Comparison of ENCODE assay signal across 32 cellular contexts in genomic region chr3:32545305-32545704, GRCh38.
"Had no signal": no experiment of that assay in that cellular context is flagged by ENCODE, and none has a peak within 500 bp of the region (broad histone marks: within the 10 kb centered on the region; RNA-seq: fewer than 3 reads in every experiment).

No MANE protein-coding gene starts in this region.

- H3K4me3 ChIP-seq: adrenal gland, body of pancreas, colonic mucosa, esophagus squamous epithelium, gastroesophageal sphincter had no signal

- H3K27me3 ChIP-seq: adrenal gland, body of pancreas, colonic mucosa, esophagus squamous epithelium, gastroesophageal sphincter had no signal

- H3K4me3 Mint-ChIP-seq: activated B cell treated with CpG ODN at 0.5 μM for 24 hours; activated CD8-positive, alpha-beta T cell treated with anti-CD3 and anti-CD28 coated beads for 36 hours; activated naive CD4-positive, alpha-beta T cell treated with anti-CD3 and anti-CD28 coated beads for 36 hours; activated naive CD4-positive, alpha-beta T cell treated with anti-CD3 and anti-CD28 coated beads, Interleukin-2, amount 50 U/mL, for 24 hours; activated naive CD8-positive, alpha-beta T cell treated with anti-CD3 and anti-CD28 coated beads for 36 hours; activated naive CD8-positive, alpha-beta T cell treated with anti-CD3 and anti-CD28 coated beads, Interleukin-2, amount 50 U/mL, for 24 hours; activated T-cell treated with anti-CD3 and anti-CD28 coated beads, Interleukin-2, amount 50 U/mL, for 4 hours; T-cell; T-helper 1 cell treated with Interleukin-12 subunit alpha and Interleukin-12 subunit beta and Interleukin-4 antibody, amounts not matched to agents 30 μg/mL and 1 μg/mL, for 36 hours; T-helper 2 cell treated with Interferon-gamma antibody and Interleukin-4, amounts not matched to agents 5 μg/mL and 100 μg/mL, for 36 hours had no signal

- H3K4me1 ChIP-seq: body of pancreas, colonic mucosa, esophagus squamous epithelium had no signal

- DNase-seq: activated B cell treated with CpG ODN at 0.5 μM for 24 hours; activated CD4-positive, alpha-beta T cell treated with anti-CD3 and anti-CD28 coated beads for 48 hours; activated CD4-positive, alpha-beta T cell treated with anti-CD3 and anti-CD28 coated beads, Interleukin-2, amount 50 U/mL, for 1 hour; activated CD4-positive, alpha-beta T cell treated with anti-CD3 and anti-CD28 coated beads, Interleukin-2, amount 50 U/mL, for 48 hours; activated CD8-positive, alpha-beta memory T cell treated with anti-CD3 and anti-CD28 coated beads for 24 hours; activated CD8-positive, alpha-beta T cell treated with anti-CD3 and anti-CD28 coated beads for 36 hours; activated effector memory CD4-positive, alpha-beta T cell treated with anti-CD3 and anti-CD28 coated beads, Interleukin-2, amount 50 U/mL, for 16 hours; activated naive CD4-positive, alpha-beta T cell treated with anti-CD3 and anti-CD28 coated beads for 36 hours; activated naive CD8-positive, alpha-beta T cell treated with anti-CD3 and anti-CD28 coated beads for 36 hours; activated naive CD8-positive, alpha-beta T cell treated with anti-CD3 and anti-CD28 coated beads, Interleukin-2, amount 50 U/mL, for 24 hours; activated T-cell treated with anti-CD3 and anti-CD28 coated beads, Interleukin-2, amount 50 U/mL, for 4 hours; adrenal gland; amygdala; aorta; body of pancreas; caudate nucleus; cerebellar nuclear complex; colonic mucosa; effector CD8-positive, alpha-beta T cell; esophagus squamous epithelium; foreskin melanocyte; SW 1271; T-cell; T1000; WERI-Rb-1 had no signal

- H3K9me3 Mint-ChIP-seq: activated B cell treated with CpG ODN at 0.5 μM for 24 hours; activated CD8-positive, alpha-beta T cell treated with anti-CD3 and anti-CD28 coated beads for 36 hours; activated naive CD4-positive, alpha-beta T cell treated with anti-CD3 and anti-CD28 coated beads for 36 hours; activated naive CD4-positive, alpha-beta T cell treated with anti-CD3 and anti-CD28 coated beads, Interleukin-2, amount 50 U/mL, for 24 hours; activated naive CD8-positive, alpha-beta T cell treated with anti-CD3 and anti-CD28 coated beads for 36 hours; activated naive CD8-positive, alpha-beta T cell treated with anti-CD3 and anti-CD28 coated beads, Interleukin-2, amount 50 U/mL, for 24 hours; activated T-cell treated with anti-CD3 and anti-CD28 coated beads, Interleukin-2, amount 50 U/mL, for 4 hours; activated T-helper 2 cell treated with anti-CD3 and anti-CD28 coated beads, Interferon-gamma antibody, Interleukin-2, Interleukin-4, amounts not matched to agents 10 μg/mL and 5 μg/mL and 100 μg/mL, durations not matched to agents 14 hours and 24 hours and 36 hours; T-cell; T-helper 1 cell treated with Interleukin-12 subunit alpha and Interleukin-12 subunit beta and Interleukin-4 antibody, amounts not matched to agents 30 μg/mL and 1 μg/mL, for 36 hours; T-helper 2 cell treated with Interferon-gamma antibody and Interleukin-4, amounts not matched to agents 5 μg/mL and 100 μg/mL, for 36 hours had no signal

- H3K27me3 Mint-ChIP-seq: activated B cell treated with CpG ODN at 0.5 μM for 24 hours; activated CD8-positive, alpha-beta T cell treated with anti-CD3 and anti-CD28 coated beads for 36 hours; activated naive CD4-positive, alpha-beta T cell treated with anti-CD3 and anti-CD28 coated beads, Interleukin-2, amount 50 U/mL, for 24 hours; activated naive CD8-positive, alpha-beta T cell treated with anti-CD3 and anti-CD28 coated beads for 36 hours; activated naive CD8-positive, alpha-beta T cell treated with anti-CD3 and anti-CD28 coated beads, Interleukin-2, amount 50 U/mL, for 24 hours; T-cell had no signal

- H3K27ac Mint-ChIP-seq: activated B cell treated with CpG ODN at 0.5 μM for 24 hours; activated naive CD4-positive, alpha-beta T cell treated with anti-CD3 and anti-CD28 coated beads, Interleukin-2, amount 50 U/mL, for 24 hours; activated T-helper 2 cell treated with anti-CD3 and anti-CD28 coated beads, Interferon-gamma antibody, Interleukin-2, Interleukin-4, amounts not matched to agents 10 μg/mL and 5 μg/mL and 100 μg/mL, durations not matched to agents 14 hours and 24 hours and 36 hours; T-helper 1 cell treated with Interleukin-12 subunit alpha and Interleukin-12 subunit beta and Interleukin-4 antibody, amounts not matched to agents 30 μg/mL and 1 μg/mL, for 36 hours had no signal

- H3K36me3 ChIP-seq: colonic mucosa had no signal

- H3K27ac ChIP-seq: adrenal gland, body of pancreas, colonic mucosa, epithelial cell of prostate, esophagus squamous epithelium, gastroesophageal sphincter, WERI-Rb-1 had no signal

- ATAC-seq: activated CD4-positive, CD25-positive, alpha-beta regulatory T cell treated with anti-CD3 and anti-CD28 coated beads, Interleukin-2, amount 50 U/mL, for 24 hours; activated CD8-positive, alpha-beta T cell treated with anti-CD3 and anti-CD28 coated beads for 36 hours; activated naive CD8-positive, alpha-beta T cell treated with anti-CD3 and anti-CD28 coated beads, Interleukin-2, amount 50 U/mL, for 24 hours; activated T-cell treated with anti-CD3 and anti-CD28 coated beads, Interleukin-2, amount 50 U/mL, for 4 hours; body of pancreas; gastroesophageal sphincter; T-cell had no signal

- H3K9me3 ChIP-seq: adrenal gland, body of pancreas, colonic mucosa, esophagus squamous epithelium, gastroesophageal sphincter had no signal
